Comparison of ENCODE assay signal across 1 cellular context in the genomic region with DNA sequence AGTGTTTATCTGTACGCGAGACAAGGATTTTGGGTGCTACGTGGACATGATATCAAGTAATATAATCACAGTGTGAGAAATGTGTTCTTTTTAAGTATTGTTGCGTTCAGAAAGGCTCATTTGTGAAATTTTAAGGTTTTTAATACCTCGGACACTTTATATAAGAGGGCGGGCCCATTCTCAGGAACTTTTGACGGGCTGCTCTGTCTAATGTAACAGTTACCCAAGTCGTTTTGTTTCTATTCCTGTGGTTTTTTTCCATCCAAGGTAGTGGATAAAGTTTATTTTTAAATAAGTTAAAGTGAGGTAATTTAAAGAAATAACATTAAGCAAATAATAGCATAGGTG.
TF ChIP-seq lines count a peak whose summit lies in the region.

No MANE protein-coding gene starts in this region.

TF ChIP-seq in GM23338, 12 proteins besides CTCF, POLR2A, EP300 and RAD21 (continued from another document):
- no peak for TF ChIP-seq REST (IDR thresholded peaks at IDR 0.05; ENCODE audit: unreplicated experiment)
- no peak for TF ChIP-seq ZNF114 (CRISPR knock-in tag; IDR thresholded peaks at IDR 0.05)
- no peak for TF ChIP-seq STAT1 (IDR thresholded peaks at IDR 0.05; ENCODE audit: unreplicated experiment)
- TF ChIP-seq ZNF462 (CRISPR knock-in tag; IDR thresholded peaks at IDR 0.05), result no peak
- TF ChIP-seq, protein P1, sequence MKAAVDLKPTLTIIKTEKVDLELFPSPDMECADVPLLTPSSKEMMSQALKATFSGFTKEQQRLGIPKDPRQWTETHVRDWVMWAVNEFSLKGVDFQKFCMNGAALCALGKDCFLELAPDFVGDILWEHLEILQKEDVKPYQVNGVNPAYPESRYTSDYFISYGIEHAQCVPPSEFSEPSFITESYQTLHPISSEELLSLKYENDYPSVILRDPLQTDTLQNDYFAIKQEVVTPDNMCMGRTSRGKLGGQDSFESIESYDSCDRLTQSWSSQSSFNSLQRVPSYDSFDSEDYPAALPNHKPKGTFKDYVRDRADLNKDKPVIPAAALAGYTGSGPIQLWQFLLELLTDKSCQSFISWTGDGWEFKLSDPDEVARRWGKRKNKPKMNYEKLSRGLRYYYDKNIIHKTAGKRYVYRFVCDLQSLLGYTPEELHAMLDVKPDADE (IDR thresholded peaks at IDR 0.05), result no peak
